Comparison of ENCODE assay signal across 23 cellular contexts in the genomic region with DNA sequence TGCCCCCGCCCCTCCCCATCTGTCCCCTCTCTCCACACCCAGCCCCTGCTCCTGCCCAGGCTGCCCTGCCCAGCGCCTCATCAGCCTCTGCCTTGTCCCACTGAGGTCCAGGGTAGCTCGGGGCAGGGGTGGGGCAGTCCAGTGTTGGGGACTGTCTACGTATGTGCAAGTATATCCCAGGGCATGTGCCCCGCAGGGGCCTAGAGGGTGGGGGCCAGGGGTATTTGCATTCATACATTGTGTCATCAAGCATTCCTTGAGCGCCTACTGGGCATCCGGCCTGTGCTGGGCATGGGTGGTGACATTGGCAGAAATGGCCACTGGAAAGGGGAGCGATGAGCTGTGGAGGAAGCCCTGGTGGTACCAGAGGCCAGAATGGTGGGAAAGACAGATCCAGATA.
"Had no signal": no experiment of that assay in that cellular context is flagged by ENCODE, and none has a peak within 500 bp of the region (broad histone marks: within the 10 kb centered on the region; RNA-seq: fewer than 3 reads in every experiment).

No MANE protein-coding gene starts in this region.

- H3K27ac ChIP-seq: epithelial cell of prostate, gastrocnemius medialis, neural progenitor cell, pancreas, right lobe of liver, stomach, thyroid gland, vagina had no signal

- H3K4me2 ChIP-seq: neural progenitor cell had no signal

- H3K27ac Mint-ChIP-seq: dendritic cell treated with granulocyte-macrophage colony-stimulating factor and Interleukin-4, amounts not matched to agents 40 ng/mL and 50 ng/mL, for 4 days; endodermal cell; memory B cell; naive B cell; natural killer cell treated with Interleukin-12 subunit alpha and Interleukin-12 subunit beta and Interleukin-15 and Interleukin-18, amount 100 ng/mL, for 72 hours; neural progenitor cell had no signal

- H3K4me3 Mint-ChIP-seq: dendritic cell treated with granulocyte-macrophage colony-stimulating factor and Interleukin-4, amounts not matched to agents 40 ng/mL and 50 ng/mL, for 4 days; endodermal cell; memory B cell; naive B cell; natural killer cell treated with Interleukin-12 subunit alpha and Interleukin-12 subunit beta and Interleukin-15 and Interleukin-18, amount 100 ng/mL, for 72 hours; neural progenitor cell had no signal

- H3K4me3 ChIP-seq: gastrocnemius medialis, lung, neural progenitor cell, pancreas, right lobe of liver, stomach, thyroid gland, vagina had no signal

- DNase-seq: effector CD8-positive, alpha-beta T cell; endodermal cell; foreskin fibroblast; gastrocnemius medialis; head of caudate nucleus; naive B cell; nucleus accumbens; right lobe of liver; small intestine; stimulated activated CD4-positive, alpha-beta T cell treated with anti-CD3 and anti-CD28 coated beads, Interleukin-15, amount 100 ng/mL, for 24 hours; stimulated activated CD4-positive, alpha-beta T cell treated with anti-CD3 and anti-CD28 coated beads, Interleukin-2, amount 100 ng/mL, for 48 hours; stimulated activated naive CD4-positive, alpha-beta T cell treated with Interleukin-2 at 50 U/mL for 16 hours; stomach; thyroid gland had no signal

- ATAC-seq: esophagus mucosa, gastrocnemius medialis, right lobe of liver had no signal

- H3K9me3 ChIP-seq: gastrocnemius medialis, pancreas, right lobe of liver, stomach, thyroid gland, vagina had no signal

- H3K4me1 ChIP-seq: gastrocnemius medialis, neural progenitor cell, pancreas, right lobe of liver, stomach, thyroid gland, vagina had no signal

- H3K27me3 ChIP-seq: neural progenitor cell, pancreas, right lobe of liver, thyroid gland, vagina had no signal

- H3K9me3 Mint-ChIP-seq: dendritic cell treated with granulocyte-macrophage colony-stimulating factor and Interleukin-4, amounts not matched to agents 40 ng/mL and 50 ng/mL, for 4 days; endodermal cell; memory B cell; naive B cell; natural killer cell treated with Interleukin-12 subunit alpha and Interleukin-12 subunit beta and Interleukin-15 and Interleukin-18, amount 100 ng/mL, for 72 hours; neural progenitor cell had no signal

- H3K27me3 Mint-ChIP-seq: memory B cell; naive B cell; natural killer cell treated with Interleukin-12 subunit alpha and Interleukin-12 subunit beta and Interleukin-15 and Interleukin-18, amount 100 ng/mL, for 72 hours had no signal

- H3K36me3 Mint-ChIP-seq: naive B cell; natural killer cell treated with Interleukin-12 subunit alpha and Interleukin-12 subunit beta and Interleukin-15 and Interleukin-18, amount 100 ng/mL, for 72 hours had no signal

- H3K9ac ChIP-seq: neural progenitor cell had no signal

- H3K36me3 ChIP-seq: neural progenitor cell, pancreas, right lobe of liver, thyroid gland had no signal
